In genomic region chr5:143119301-143119769, GRCh38 we compare ENCODE assay signal across 10 cellular contexts.
DNase-seq lines count a peak whose midpoint lies in the region; ATAC-seq, FAIRE-seq and TF ChIP-seq lines count a peak whose summit lies in the region.
"Had no signal": no experiment of that assay in that cellular context is flagged by ENCODE, and none has a peak within 500 bp of the region (broad histone marks: within the 10 kb centered on the region; RNA-seq: fewer than 3 reads in every experiment).

No MANE protein-coding gene starts in this region.

- H3K4me1 ChIP-seq in MM.1S (ENCODE audit: low read length) = peaks cover 44% of the 10 kb centered on the region
- peaks cover 3 to 4% of the 10 kb centered on the region in 2 donors for H3K4me1 ChIP-seq in kidney (ENCODE audit: control insufficient read depth in 1 of 2, insufficient read depth in 1 of 2, low read depth in 1 of 2, low read length in 2 of 2)
- H3K4me1 ChIP-seq in heart left ventricle = peaks cover 0 to 59% (median 22%) of the 10 kb centered on the region in 12 donors

- H2AFZ ChIP-seq in MM.1S (ENCODE audit: low read length) = peak overlapping the region; percentile 20; the same call in 1 of the 2 replicates

- H3K9me3 ChIP-seq in MM.1S (replicated peaks; ENCODE audit: insufficient read depth, low read length) = no peaks in the 10 kb centered on the region
- no peaks in the 10 kb centered on the region for H3K9me3 ChIP-seq in kidney (ENCODE audit: control insufficient read depth in 1 of 2, low read length in 2 of 2)
- no peaks in the 10 kb centered on the region for H3K9me3 ChIP-seq in heart left ventricle
- H3K9me3 ChIP-seq: esophagus muscularis mucosa had no signal

- H4K20me1 ChIP-seq in MM.1S (ENCODE audit: insufficient read depth, low read length) = no peaks in the 10 kb centered on the region

- peak; percentile 89 for DNase-seq in MM.1S
- DNase-seq in naive B cell = no peak
- no peak for DNase-seq in kidney
- no peak for DNase-seq in COLO829 (ENCODE audit: low spot score)
- no peak for DNase-seq in heart left ventricle
- DNase-seq: amniotic stem cell had no signal

- no peaks in the 10 kb centered on the region for H3K9me3 Mint-ChIP-seq in naive B cell

- WGBS in heart left ventricle, 4 donors = 65 to 69% (median 67%) methylated on average over 2 of the region's 2 CpGs

- H3K4me3 Mint-ChIP-seq in naive B cell = no peak overlapping the region

- H3K9ac ChIP-seq in MM.1S (ENCODE audit: low read length) = peak overlapping the region; percentile 86
- no peak overlapping the region for H3K9ac ChIP-seq in kidney (ENCODE audit: low read length in 2 of 2)

- intact Hi-C loops in kidney (cut with DNase I) = no loop called here
- intact Hi-C loops in heart left ventricle (cut with DNase I) = no loop called here

- H3K9me2 ChIP-seq in MM.1S (replicated peaks; ENCODE audit: insufficient read depth, low read length) = no peaks in the 10 kb centered on the region

- peaks cover 15 to 20% (median 18%) of the 10 kb centered on the region in 3 donors for H3K4me1 Mint-ChIP-seq in naive B cell

- no peaks in the 10 kb centered on the region for H3K36me3 ChIP-seq in MM.1S (replicated peaks; ENCODE audit: insufficient read depth, low read length)
- H3K36me3 ChIP-seq in kidney (ENCODE audit: control insufficient read depth in 1 of 2, insufficient read depth in 2 of 2, low read length in 2 of 2) = no peaks in the 10 kb centered on the region
- peaks cover 0 to 8% (median 3%) of the 10 kb centered on the region in 9 donors for H3K36me3 ChIP-seq in heart left ventricle

- no peaks in the 10 kb centered on the region for H3K79me2 ChIP-seq in MM.1S (ENCODE audit: low read length)

- FAIRE-seq in kidney (lab: Jason Lieb, UNC) = no peak
- FAIRE-seq: TTC549 had no signal

- H3K27me3 Mint-ChIP-seq in naive B cell = no peaks in the 10 kb centered on the region

- H3K36me3 Mint-ChIP-seq in naive B cell = peaks cover 0 to 15% of the 10 kb centered on the region in 2 donors

- H3K27ac ChIP-seq in MM.1S (ENCODE audit: low read length) = peak overlapping the region; percentile 99
- no peak overlapping the region for H3K27ac ChIP-seq in kidney (ENCODE audit: low read depth in 2 of 2, low read length in 2 of 2)
- H3K27ac ChIP-seq in heart left ventricle = peak overlapping the region in 1 of 12 donors; percentile 58
- H3K27ac ChIP-seq: esophagus muscularis mucosa had no signal

- peaks cover 34% of the 10 kb centered on the region for H3F3A ChIP-seq in MM.1S (ENCODE audit: insufficient read depth, low read length)

- TF ChIP-seq POLR2A in heart left ventricle (IDR thresholded peaks at IDR 0.05) = no peak

- TF ChIP-seq CTCF in MM.1S (IDR thresholded peaks at IDR 0.05; ENCODE audit: low read length) = no peak
- TF ChIP-seq CTCF in kidney (IDR thresholded peaks at IDR 0.05; ENCODE audit: borderline replicate concordance, extremely low read depth, insufficient read depth) = no peak
- no peak for TF ChIP-seq CTCF in heart left ventricle (IDR thresholded peaks at IDR 0.05)

- H3K27me3 ChIP-seq in MM.1S (replicated peaks; ENCODE audit: insufficient read depth, low read length) (no peaks in the 10 kb centered on the region), heart left ventricle (no peaks in the 10 kb centered on the region)
- H3K27me3 ChIP-seq: esophagus muscularis mucosa had no signal

- peak overlapping the region in 1 of 6 donors; percentile 63 for H3K27ac Mint-ChIP-seq in naive B cell

- ATAC-seq in GM18907 (IDR thresholded peaks at IDR 0.05; ENCODE audit: unreplicated experiment) (peak; percentile 43), GM21786 (IDR thresholded peaks at IDR 0.05; ENCODE audit: unreplicated experiment) (peak; percentile 83), naive B cell (ENCODE audit: low read depth in 2 of 2) (peak; percentile 30 to 60), heart left ventricle (no peak)

- peak overlapping the region; percentile 73 for H3K4me2 ChIP-seq in MM.1S (ENCODE audit: low read depth, low read length)

- peak overlapping the region; percentile 24; the same call in 1 of the 2 replicates for H3K4me3 ChIP-seq in MM.1S (ENCODE audit: low read length)
- H3K4me3 ChIP-seq in kidney (ENCODE audit: low read length in 2 of 2) = no peak overlapping the region
- no peak overlapping the region for H3K4me3 ChIP-seq in heart left ventricle
- H3K4me3 ChIP-seq: esophagus muscularis mucosa had no signal

Comparison
In these comparisons a context has a peak if more than half of its experiments do, and no peak if none do; other contexts are left out.
1. ATAC-seq: peak in GM18907 (single experiment), GM21786 (single experiment) and naive B cell (2 of 2); none in heart left ventricle (0 of 4).